25 cellular contexts compared by ENCODE assay signal in genomic region chr5:130272837-130273236, GRCh38.
"Had no signal": no experiment of that assay in that cellular context is flagged by ENCODE, and none has a peak within 500 bp of the region (broad histone marks: within the 10 kb centered on the region; RNA-seq: fewer than 3 reads in every experiment).

No MANE protein-coding gene starts in this region.

- FAIRE-seq: colon, endothelial cell of umbilical vein, frontal cortex, islet of Langerhans, keratinocyte had no signal

- H3K27ac ChIP-seq: coronary artery, dorsolateral prefrontal cortex, esophagus muscularis mucosa, foreskin keratinocyte, gastroesophageal sphincter, heart right ventricle, left lung, lower lobe of right lung had no signal

- H3K4me1 Mint-ChIP-seq: naive B cell had no signal

- H3K36me3 ChIP-seq: esophagus muscularis mucosa, gastroesophageal sphincter, heart right ventricle, left lung, lower lobe of right lung had no signal

- H3K4me1 ChIP-seq: esophagus muscularis mucosa, foreskin keratinocyte, gastroesophageal sphincter, heart right ventricle, left lung, lower lobe of right lung had no signal

- H3K4me3 ChIP-seq: coronary artery, dorsolateral prefrontal cortex, esophagus muscularis mucosa, gastroesophageal sphincter, heart right ventricle, left lung, lower lobe of right lung, mucosa of descending colon had no signal

- H3K27ac Mint-ChIP-seq: mesothelial cell of epicardium, naive B cell had no signal

- ATAC-seq: foreskin keratinocyte, gastroesophageal sphincter, heart right ventricle, left cardiac atrium, left lung, left ventricle myocardium superior, lower lobe of right lung, mucosa of descending colon had no signal

- H3K36me3 Mint-ChIP-seq: mesothelial cell of epicardium, naive B cell had no signal

- DNase-seq: dermis blood vessel endothelial cell; dorsolateral prefrontal cortex; effector CD4-positive, alpha-beta T cell; effector memory CD4-positive, alpha-beta T cell; foreskin keratinocyte; glutamatergic neuron; head of caudate nucleus; heart right ventricle; hippocampal formation; left cardiac atrium; left lung; left ventricle myocardium superior; lower lobe of right lung; mesenchymal stem cell; mucosa of descending colon; naive B cell had no signal

- H3K27me3 ChIP-seq: esophagus muscularis mucosa, foreskin keratinocyte, gastroesophageal sphincter, heart right ventricle, left lung had no signal

- H3K4me3 Mint-ChIP-seq: mesothelial cell of epicardium, naive B cell had no signal

- H3K9me3 ChIP-seq: esophagus muscularis mucosa, gastroesophageal sphincter, heart right ventricle, left lung, lower lobe of right lung, mucosa of descending colon had no signal
